Comparison of ENCODE assay signal across 30 cellular contexts in genomic region chr11:7547687-7548086, GRCh38. TPM values are rescaled to one million over a fixed set of nuclear protein-coding genes. Genes with fewer than 3 reads are reported as not detected.
DNase-seq lines count a peak whose midpoint lies in the region; ATAC-seq, FAIRE-seq and TF ChIP-seq lines count a peak whose summit lies in the region.
"Had no signal": no experiment of that assay in that cellular context is flagged by ENCODE, and none has a peak within 500 bp of the region (broad histone marks: within the 10 kb centered on the region; RNA-seq: fewer than 3 reads in every experiment).

No MANE protein-coding gene starts in this region.

- in situ Hi-C loops in K562 (cut with MboI): no loop called here

- no peak overlapping the region for H3K9ac ChIP-seq in K562 (ENCODE audit: insufficient read depth in 1 of 2, low read depth in 2 of 2, low read length in 2 of 2)
- H3K9ac ChIP-seq: BLaER1 had no signal

- no peaks in the 10 kb centered on the region for H3K79me2 ChIP-seq in K562 (ENCODE audit: control insufficient read depth, insufficient read depth, low read length)

- H4K20me1 ChIP-seq in K562 (replicated peaks; ENCODE audit: control insufficient read depth, insufficient read depth, low read length): no peaks in the 10 kb centered on the region

- H3K27ac ChIP-seq in K562 (ENCODE audit: extremely low read depth, low read depth, low read length): no peak overlapping the region
- H3K27ac ChIP-seq: BLaER1, Peyer's patch, SK-N-MC had no signal

- 0% methylated on average over 4 of the region's 4 CpGs for WGBS in K562 (ENCODE audit: insufficient coverage, low coverage, missing lambda C conversion rate)

- TF ChIP-seq POLR2A in K562 (conservative IDR thresholded peaks at IDR 0.05): no peak

- H3K27me3 Mint-ChIP-seq in Caco-2 (ENCODE audit: insufficient read depth, unreplicated experiment): no peaks in the 10 kb centered on the region
- no peaks in the 10 kb centered on the region for H3K27me3 Mint-ChIP-seq in mesothelial cell of epicardium (ENCODE audit: low read depth)
- H3K27me3 Mint-ChIP-seq in stimulated activated memory B cell treated with anti-CD40 and anti-IgM and Interleukin-4, amounts not matched to agents 10 μg/mL and 1 μg/mL and 100 μg/mL, for 72 hours: no peaks in the 10 kb centered on the region
- no peaks in the 10 kb centered on the region for H3K27me3 Mint-ChIP-seq in MCF 10A (ENCODE audit: insufficient read depth, unreplicated experiment)
- H3K27me3 Mint-ChIP-seq: CD4-positive, alpha-beta memory T cell had no signal

- no peaks in the 10 kb centered on the region for H3K9me1 ChIP-seq in K562 (ENCODE audit: control insufficient read depth, insufficient read depth, low read length)

- POLR2A ChIA-PET in Caco-2 (lab: Charles Lee) (no interaction called here), K562 (lab: Yijun Ruan, JAX) (no interaction called here), MCF 10A (lab: Yijun Ruan, JAX) (interaction anchor here (1.0 kb wide), 1 partner anchor 23 kb away, joined by 3 read pairs; no protein-coding TSS in a partner anchor)

- no peak for FAIRE-seq in K562 (lab: Jason Lieb, UNC)
- FAIRE-seq: A204.1, GM12878, H1 had no signal

- intact Hi-C loops in Caco-2 (cut with micrococcal nuclease; ENCODE audit: unreplicated experiment) (loop anchor here (5.0 kb wide), 1 partner anchor 450 kb away; no protein-coding TSS in a partner anchor), K562 (cut with micrococcal nuclease) (no loop called here), MCF 10A (cut with micrococcal nuclease) (no loop called here)

- H3K4me1 Mint-ChIP-seq in Caco-2 (ENCODE audit: low read depth, unreplicated experiment): peaks cover 25% of the 10 kb centered on the region
- peaks cover 38% of the 10 kb centered on the region for H3K4me1 Mint-ChIP-seq in mesothelial cell of epicardium
- peaks cover 67% of the 10 kb centered on the region for H3K4me1 Mint-ChIP-seq in stimulated activated memory B cell treated with anti-CD40 and anti-IgM and Interleukin-4, amounts not matched to agents 10 μg/mL and 1 μg/mL and 100 μg/mL, for 72 hours
- peaks cover 22% of the 10 kb centered on the region for H3K4me1 Mint-ChIP-seq in MCF 10A (ENCODE audit: insufficient read depth, unreplicated experiment)

- TF ChIP-seq CTCF in Caco-2 (IDR thresholded peaks at IDR 0.05; ENCODE audit: insufficient read depth in 1 of 2, low read depth in 1 of 2, low read length in 1 of 2, severe bottlenecking in 1 of 2, unreplicated experiment in 1 of 2): no peak
- TF ChIP-seq CTCF in K562 (IDR thresholded peaks at IDR 0.05 in 2 of 3, conservative IDR thresholded peaks at IDR 0.05 in 1 of 3; ENCODE audit: insufficient read depth in 2 of 3, low read depth in 1 of 3, low read length in 3 of 3): no peak
- TF ChIP-seq CTCF in mesothelial cell of epicardium (IDR thresholded peaks at IDR 0.05; ENCODE audit: unreplicated experiment): no peak
- TF ChIP-seq CTCF in MCF 10A (IDR thresholded peaks at IDR 0.05; ENCODE audit: unreplicated experiment): no peak

- no peak for TF ChIP-seq EP300 in K562 (IDR thresholded peaks at IDR 0.05; ENCODE audit: low read length)

- DNase-seq in Caco-2: no peak
- DNase-seq in K562 (ENCODE audit: extremely low read depth in 1 of 4, low spot score in 3 of 4): peak in 1 of 4 experiments; percentile 18
- no peak for DNase-seq in mesothelial cell of epicardium (ENCODE audit: low spot score in 2 of 2, unreplicated experiment in 2 of 2)
- no peak for DNase-seq in MCF 10A (ENCODE audit: unreplicated experiment)
- no peak for DNase-seq in activated gamma-delta T cell (lab: John Stamatoyannopoulos, UW)
- DNase-seq: CD4-positive, alpha-beta memory T cell; DMS 273 treated with DMSO at 0.1 percent for 48 hours; DMS79; EL; GDM1; KG1; MM.1S; NCI-H1048; NCI-H1417; NCI-H1694; NCI-H2029 treated with DMSO at 0.1 percent for 48 hours; NCI-H226; NCI-H510A; NCI-H69; OCI-M1; Peyer's patch; SIG-M5 had no signal

- H3K27ac Mint-ChIP-seq in Caco-2 (ENCODE audit: unreplicated experiment): peak overlapping the region; percentile 39
- H3K27ac Mint-ChIP-seq in mesothelial cell of epicardium: peak overlapping the region; percentile 38
- peak overlapping the region; percentile 7 for H3K27ac Mint-ChIP-seq in stimulated activated memory B cell treated with anti-CD40 and anti-IgM and Interleukin-4, amounts not matched to agents 10 μg/mL and 1 μg/mL and 100 μg/mL, for 72 hours
- no peak overlapping the region for H3K27ac Mint-ChIP-seq in MCF 10A (ENCODE audit: low read depth, unreplicated experiment)

- H3K4me1 ChIP-seq in Caco-2 (peaks cover 22% of the 10 kb centered on the region), K562 (replicated peaks in 1 of 2; ENCODE audit: control insufficient read depth in 2 of 2, insufficient read depth in 2 of 2, low read length in 2 of 2) (no peaks in the 10 kb centered on the region; a peak in 2 of 5 replicates)
- H3K4me1 ChIP-seq: BLaER1 had no signal

- H3K9me3 ChIP-seq in Caco-2 (no peaks in the 10 kb centered on the region), K562 (replicated peaks; ENCODE audit: control insufficient read depth, insufficient read depth, low read depth, low read length) (no peaks in the 10 kb centered on the region)
- H3K9me3 ChIP-seq: BLaER1, Peyer's patch had no signal

- H3K36me3 Mint-ChIP-seq in Caco-2 (ENCODE audit: insufficient read depth, unreplicated experiment) (no peaks in the 10 kb centered on the region), mesothelial cell of epicardium (peaks cover 8% of the 10 kb centered on the region), MCF 10A (ENCODE audit: insufficient read depth, unreplicated experiment) (no peaks in the 10 kb centered on the region)
- H3K36me3 Mint-ChIP-seq in stimulated activated memory B cell treated with anti-CD40 and anti-IgM and Interleukin-4, amounts not matched to agents 10 μg/mL and 1 μg/mL and 100 μg/mL, for 72 hours: peaks cover 67% of the 10 kb centered on the region

- no peaks in the 10 kb centered on the region for H3K36me3 ChIP-seq in Caco-2 (ENCODE audit: control insufficient read depth, insufficient read depth, low read length)
- no peaks in the 10 kb centered on the region for H3K36me3 ChIP-seq in K562 (ENCODE audit: control insufficient read depth, insufficient read depth, low read length)

- CTCF ChIA-PET in Caco-2 (lab: Charles Lee) (no interaction called here), K562 (lab: Yijun Ruan, JAX; ENCODE audit: low intra/inter-chr PET ratio) (no interaction called here), MCF 10A (lab: Yijun Ruan, JAX) (interaction anchor here (0.6 to 6.4 kb wide), 6 partner anchors 24 to 439 kb away, joined by 3 to 38 read pairs (median 4); partner anchors contain the start of gene EIF3F)

- no peak overlapping the region for H2AFZ ChIP-seq in K562 (ENCODE audit: low read depth, low read length)

- ATAC-seq in K562: no peak
- no peak for ATAC-seq in stimulated activated memory B cell treated with anti-CD40 and anti-IgM and Interleukin-4, amounts not matched to agents 10 μg/mL and 1 μg/mL and 100 μg/mL, for 72 hours
- no peak for ATAC-seq in HG02588 (IDR thresholded peaks at IDR 0.05; ENCODE audit: unreplicated experiment)
- ATAC-seq in HG02610 (IDR thresholded peaks at IDR 0.05; ENCODE audit: unreplicated experiment): no peak

- H3K4me3 Mint-ChIP-seq in Caco-2 (ENCODE audit: unreplicated experiment): no peak overlapping the region
- H3K4me3 Mint-ChIP-seq in mesothelial cell of epicardium: no peak overlapping the region
- H3K4me3 Mint-ChIP-seq in stimulated activated memory B cell treated with anti-CD40 and anti-IgM and Interleukin-4, amounts not matched to agents 10 μg/mL and 1 μg/mL and 100 μg/mL, for 72 hours: no peak overlapping the region
- no peak overlapping the region for H3K4me3 Mint-ChIP-seq in MCF 10A (ENCODE audit: unreplicated experiment)
- H3K4me3 Mint-ChIP-seq: CD4-positive, alpha-beta memory T cell had no signal

- BruUV-seq in Caco-2 (replicated peaks; lab: Mats Ljungman, UMichigan) (no TSS peak), K562 (replicated peaks; lab: Mats Ljungman, UMichigan) (no TSS peak), MCF 10A (replicated peaks; lab: Mats Ljungman, UMichigan) (no TSS peak)

- no peak overlapping the region for H3K4me2 ChIP-seq in K562 (ENCODE audit: insufficient read depth, low read length)
- H3K4me2 ChIP-seq: BLaER1 had no signal

- no peaks in the 10 kb centered on the region for H3K9me3 Mint-ChIP-seq in Caco-2 (ENCODE audit: unreplicated experiment)
- H3K9me3 Mint-ChIP-seq in mesothelial cell of epicardium: no peaks in the 10 kb centered on the region
- no peaks in the 10 kb centered on the region for H3K9me3 Mint-ChIP-seq in stimulated activated memory B cell treated with anti-CD40 and anti-IgM and Interleukin-4, amounts not matched to agents 10 μg/mL and 1 μg/mL and 100 μg/mL, for 72 hours
- no peaks in the 10 kb centered on the region for H3K9me3 Mint-ChIP-seq in MCF 10A (ENCODE audit: unreplicated experiment)
- H3K9me3 Mint-ChIP-seq: CD4-positive, alpha-beta memory T cell had no signal

- H3K4me3 ChIP-seq in Caco-2 (ENCODE audit: low read depth, low read length) (no peak overlapping the region), K562 (no peak overlapping the region)
- H3K4me3 ChIP-seq: BLaER1, GM12878, Peyer's patch, SK-N-MC had no signal

- TF ChIP-seq RAD21 in K562 (CRISPR knock-in tag; conservative IDR thresholded peaks at IDR 0.05 in 1 of 2, IDR thresholded peaks at IDR 0.05 in 1 of 2): no peak

- H3K27me3 ChIP-seq in Caco-2 (replicated peaks; ENCODE audit: control insufficient read depth, insufficient read depth, low read length) (no peaks in the 10 kb centered on the region), K562 (ENCODE audit: control insufficient read depth in 2 of 2, insufficient read depth in 2 of 2, low read length in 2 of 2) (peaks cover 0 to 32% of the 10 kb centered on the region in 2 experiments; a peak in 2 of 5 replicates)
- H3K27me3 ChIP-seq: BLaER1, Peyer's patch had no signal

RNA-seq across cellular contexts. Expression of gene PPFIBP2, which starts 33.9 kb away (rescaled TPM):
- 72.5 and 79.8 TPM in 2 replicates for total RNA-seq in Caco-2 (2022)
- 4.6 and 6.7 TPM in 2 replicates for total RNA-seq in K562 (2011; cell fraction: chromatin; rRNA removed; ENCODE audit: low replicate concordance)
- 3.5 and 4.5 TPM in 2 replicates for total RNA-seq in K562 (2011; cell fraction: nucleolus; rRNA removed)
- 2.8 and 2.9 TPM in 2 replicates for total RNA-seq in K562 (2011; cell fraction: nucleoplasm; rRNA removed)
- total RNA-seq in K562 (2014; rRNA removed): 0.68 and 2.1 TPM in 2 replicates
- 1.3 and 1.9 TPM in 2 replicates for total RNA-seq in K562 (2014; rRNA removed; fragmentation: Illumina TruSeq; extraction: Trizol)
- 2.7 TPM in 2 replicates for total RNA-seq in K562 (2015; rRNA removed; fragmentation: Illumina TruSeq; extraction: Trizol)
- total RNA-seq in K562 (2021): 1.2 and 2.4 TPM in 2 replicates
- polyA plus RNA-seq in K562 (2011; rRNA removed): 0.79 and 2.4 TPM in 2 replicates
- 1.1 and 2.1 TPM in 2 replicates for polyA plus RNA-seq in K562 (2011; cell fraction: cytosol; rRNA removed)
- 3.7 and 9.6 TPM in 2 replicates for polyA plus RNA-seq in K562 (2011; cell fraction: nucleus; rRNA removed)
- 2.4 and 4.9 TPM in 2 replicates for polyA plus RNA-seq in K562 (2012)
- 1.5 and 3.4 TPM in 2 replicates for polyA plus RNA-seq in K562 (2014; fragmentation: Illumina TruSeq; extraction: Trizol)
- polyA plus RNA-seq in K562 (2014; fragmentation: Nextera tagmentation; extraction: Ambion mirVana): 1 to 10 TPM in 1 of 2 experiments, under 1 TPM in 1; 0.18 to 1.1 TPM
- 1.1 and 2.6 TPM in 2 replicates for polyA plus RNA-seq in K562 (2014; rRNA removed)
- polyA minus RNA-seq in K562 (2011; rRNA and poly(A)+ RNA removed): 2.0 and 4.4 TPM in 2 replicates
- 1.7 TPM in 1 of 2 replicates, not detected in the other for polyA minus RNA-seq in K562 (2011; cell fraction: cytosol; rRNA and poly(A)+ RNA removed)
- polyA minus RNA-seq in K562 (2011; cell fraction: nucleus; rRNA and poly(A)+ RNA removed): 3.0 and 5.3 TPM in 2 replicates
- 65.8 to 73.8 TPM (median 69.1 TPM) in 3 replicates for total RNA-seq in mesothelial cell of epicardium
- total RNA-seq in MCF 10A (2022): 3.5 and 4.3 TPM in 2 replicates
